ENCODE assay signal across 8 cellular contexts in genomic region chr16:31113420-31114124, GRCh38. TPM values are rescaled to one million over a fixed set of nuclear protein-coding genes. Genes with fewer than 3 reads are reported as not detected.
DNase-seq lines count a peak whose midpoint lies in the region; ATAC-seq and TF ChIP-seq lines count a peak whose summit lies in the region.

No MANE protein-coding gene starts in this region.

- H3K27ac ChIP-seq in right atrium auricular region (peak overlapping the region; percentile 63 to 70), lower lobe of right lung (peak overlapping the region; percentile 57), vagina (peak overlapping the region; percentile 43)

- H3K27ac Mint-ChIP-seq in activated naive CD8-positive, alpha-beta T cell treated with anti-CD3 and anti-CD28 coated beads for 36 hours, result peak overlapping the region; percentile 55

- intact Hi-C loops in cardiac septum (cut with DNase I) (loop anchor here (2.0 to 10.0 kb wide), 2 partner anchors 29 to 71 kb away; partner anchors contain the start of gene FUS), lower lobe of right lung (cut with DNase I) (no loop called here), vagina (cut with DNase I) (no loop called here)

- TF ChIP-seq POLR2A in vagina (IDR thresholded peaks at IDR 0.05), result no peak

- TF ChIP-seq CTCF in right atrium auricular region (IDR thresholded peaks at IDR 0.05) (no peak), lower lobe of right lung (IDR thresholded peaks at IDR 0.05) (no peak), vagina (IDR thresholded peaks at IDR 0.05) (no peak)

- no peaks in the 10 kb centered on the region for H3K27me3 Mint-ChIP-seq in activated naive CD8-positive, alpha-beta T cell treated with anti-CD3 and anti-CD28 coated beads for 36 hours

- H3K4me1 ChIP-seq in right atrium auricular region (peaks cover 0 to 48% of the 10 kb centered on the region in 2 donors), lower lobe of right lung (peaks cover 41% of the 10 kb centered on the region), vagina (peaks cover 31% of the 10 kb centered on the region)

- H3K27me3 ChIP-seq in right atrium auricular region (no peaks in the 10 kb centered on the region), lower lobe of right lung (ENCODE audit: low read depth) (no peaks in the 10 kb centered on the region), vagina (no peaks in the 10 kb centered on the region)

- H3K9me3 ChIP-seq in right atrium auricular region (no peaks in the 10 kb centered on the region), lower lobe of right lung (no peaks in the 10 kb centered on the region), vagina (no peaks in the 10 kb centered on the region)

- H3K36me3 ChIP-seq in right atrium auricular region (peaks cover 29% of the 10 kb centered on the region), lower lobe of right lung (peaks cover 38% of the 10 kb centered on the region), vagina (peaks cover 0 to 32% of the 10 kb centered on the region in 2 donors)

- ATAC-seq in lower lobe of right lung, result no peak
- no peak for ATAC-seq in esophagus mucosa
- ATAC-seq in HG02973 (IDR thresholded peaks at IDR 0.05; ENCODE audit: unreplicated experiment), result no peak

- no peak overlapping the region for H3K4me3 Mint-ChIP-seq in activated naive CD8-positive, alpha-beta T cell treated with anti-CD3 and anti-CD28 coated beads for 36 hours

- H3K9me3 Mint-ChIP-seq in activated naive CD8-positive, alpha-beta T cell treated with anti-CD3 and anti-CD28 coated beads for 36 hours, result no peaks in the 10 kb centered on the region

- peaks cover 15% of the 10 kb centered on the region for H3K4me1 Mint-ChIP-seq in activated naive CD8-positive, alpha-beta T cell treated with anti-CD3 and anti-CD28 coated beads for 36 hours

- DNase-seq in right atrium auricular region (ENCODE audit: low spot score) (no peak), cardiac septum (ENCODE audit: low spot score) (no peak), lower lobe of right lung (no peak), vagina (ENCODE audit: extremely low spot score in 2 of 2) (no peak)
- no peak for DNase-seq in activated naive CD8-positive, alpha-beta T cell treated with anti-CD3 and anti-CD28 coated beads for 36 hours
- no peak for DNase-seq in stimulated activated CD4-positive, alpha-beta T cell treated with anti-CD3 and anti-CD28 coated beads, Interleukin-2, amount 100 ng/mL, for 24 hours

- H3K4me3 ChIP-seq in right atrium auricular region, result no peak overlapping the region
- H3K4me3 ChIP-seq in lower lobe of right lung, result no peak overlapping the region
- no peak overlapping the region for H3K4me3 ChIP-seq in vagina

- peaks cover 16% of the 10 kb centered on the region for H3K36me3 Mint-ChIP-seq in activated naive CD8-positive, alpha-beta T cell treated with anti-CD3 and anti-CD28 coated beads for 36 hours

RNA-seq across cellular contexts. Expression of gene KAT8, which starts 3.9 kb away (rescaled TPM):
- total RNA-seq in right atrium auricular region (10 to 100 TPM; 58.0 to 64.3 TPM), cardiac septum (56.5 TPM), lower lobe of right lung (79.1 TPM), vagina (76.6 TPM), esophagus mucosa (25.5 TPM)
- 10 to 100 TPM; 48.9 to 49.9 TPM for total RNA-seq in activated naive CD8-positive, alpha-beta T cell treated with anti-CD3 and anti-CD28 coated beads for 36 hours

RNA-seq across cellular contexts. Expression of gene BCKDK, which starts 5.4 kb away (rescaled TPM):
- total RNA-seq in right atrium auricular region (10 to 100 TPM; 52.0 to 62.3 TPM), cardiac septum (56.4 TPM), lower lobe of right lung (37.6 TPM), vagina (48.9 TPM), esophagus mucosa (21.5 TPM)
- total RNA-seq in activated naive CD8-positive, alpha-beta T cell treated with anti-CD3 and anti-CD28 coated beads for 36 hours, result 10 to 100 TPM; 45.5 to 49.3 TPM

RNA-seq across cellular contexts. Expression of gene VKORC1, which starts 19.0 kb away (rescaled TPM):
- total RNA-seq in right atrium auricular region, result 10 to 100 TPM; 64.9 to 71.8 TPM
- 42.1 TPM for total RNA-seq in cardiac septum
- total RNA-seq in activated naive CD8-positive, alpha-beta T cell treated with anti-CD3 and anti-CD28 coated beads for 36 hours, result 10 to 100 TPM; 57.9 to 61.3 TPM
- total RNA-seq in lower lobe of right lung, result 65.6 TPM
- 123 TPM for total RNA-seq in vagina
- total RNA-seq in esophagus mucosa, result 22.3 TPM

RNA-seq across cellular contexts. Expression of gene PRSS8, which starts 22.0 kb away (rescaled TPM):
- 1 to 10 TPM in 1 of 2 donors, not detected in 1; 2.4 TPM for total RNA-seq in right atrium auricular region
- total RNA-seq in cardiac septum, result not detected
- not detected for total RNA-seq in activated naive CD8-positive, alpha-beta T cell treated with anti-CD3 and anti-CD28 coated beads for 36 hours
- total RNA-seq in lower lobe of right lung, result 75.4 TPM
- 26.0 TPM for total RNA-seq in vagina
- 59.3 TPM for total RNA-seq in esophagus mucosa

RNA-seq across cellular contexts. Expression of gene PRSS53, which starts 24.8 kb away (rescaled TPM):
- total RNA-seq in right atrium auricular region (under 1 TPM; 0.15 to 0.43 TPM), cardiac septum (0.59 TPM), lower lobe of right lung (2.4 TPM), vagina (2.0 TPM), esophagus mucosa (0.48 TPM)
- total RNA-seq in activated naive CD8-positive, alpha-beta T cell treated with anti-CD3 and anti-CD28 coated beads for 36 hours, result 1 to 10 TPM; 3.0 to 3.1 TPM
